18 cellular contexts compared by ENCODE assay signal in genomic region chr16:90035902-90036301, GRCh38. TPM values are rescaled to one million over a fixed set of nuclear protein-coding genes. Genes with fewer than 3 reads are reported as not detected.
"Had no signal": no experiment of that assay in that cellular context is flagged by ENCODE, and none has a peak within 500 bp of the region (broad histone marks: within the 10 kb centered on the region; RNA-seq: fewer than 3 reads in every experiment).

No MANE protein-coding gene starts in this region.

- DNase-seq: activated CD4-positive, alpha-beta T cell treated with anti-CD3 and anti-CD28 coated beads, Interleukin-2, amount 10 ng/mL, durations not matched to agents 7 days and 5 days; activated CD4-positive, CD25-positive, alpha-beta regulatory T cell; effector CD8-positive, alpha-beta T cell; kidney glomerular epithelial cell; naive B cell; small intestine; T-helper 17 cell; tibial artery had no signal

- H3K27ac Mint-ChIP-seq: activated CD4-positive, alpha-beta T cell treated with anti-CD3 and anti-CD28 coated beads, Interleukin-2, amount 10 ng/mL, durations not matched to agents 7 days and 5 days; activated naive CD4-positive, alpha-beta T cell treated with anti-CD3 and anti-CD28 coated beads, Interleukin-2, amount 50 U/mL, for 24 hours; mesothelial cell of epicardium; T-helper 17 cell had no signal

- H3K9me3 ChIP-seq: neutrophil, right atrium auricular region, tibial artery had no signal

- H3K4me3 ChIP-seq: coronary artery, right atrium auricular region, tibial artery had no signal

- H3K4me1 Mint-ChIP-seq: activated CD4-positive, alpha-beta T cell treated with anti-CD3 and anti-CD28 coated beads, Interleukin-2, amount 10 ng/mL, durations not matched to agents 7 days and 5 days; activated naive CD4-positive, alpha-beta T cell treated with anti-CD3 and anti-CD28 coated beads, Interleukin-2, amount 50 U/mL, for 24 hours; mesothelial cell of epicardium had no signal

- H3K4me1 ChIP-seq: right atrium auricular region, tibial artery had no signal

- H3K27me3 ChIP-seq: neutrophil, right atrium auricular region, tibial artery had no signal

- H3K9me3 Mint-ChIP-seq: activated naive CD4-positive, alpha-beta T cell treated with anti-CD3 and anti-CD28 coated beads, Interleukin-2, amount 50 U/mL, for 24 hours; mesothelial cell of epicardium had no signal

- ATAC-seq: T-helper 17 cell had no signal

- FAIRE-seq: small intestine, TTC549 had no signal

- H3K27ac ChIP-seq: coronary artery, epithelial cell of prostate, neutrophil, right atrium auricular region, tibial artery had no signal

- H3K27me3 Mint-ChIP-seq: activated CD4-positive, alpha-beta T cell treated with anti-CD3 and anti-CD28 coated beads, Interleukin-2, amount 10 ng/mL, durations not matched to agents 7 days and 5 days; activated naive CD4-positive, alpha-beta T cell treated with anti-CD3 and anti-CD28 coated beads, Interleukin-2, amount 50 U/mL, for 24 hours; naive B cell; T-helper 17 cell had no signal

- H3K4me3 Mint-ChIP-seq: activated CD4-positive, alpha-beta T cell treated with anti-CD3 and anti-CD28 coated beads, Interleukin-2, amount 10 ng/mL, durations not matched to agents 7 days and 5 days; activated naive CD4-positive, alpha-beta T cell treated with anti-CD3 and anti-CD28 coated beads, Interleukin-2, amount 50 U/mL, for 24 hours; mesothelial cell of epicardium; T-helper 17 cell had no signal

RNA-seq across cellular contexts. Expression of gene PRDM7, which starts 41.2 kb away (rescaled TPM):
- total RNA-seq: activated CD4-positive, alpha-beta T cell treated with anti-CD3 and anti-CD28 coated beads, Interleukin-2, amount 10 ng/mL, durations not matched to agents 7 days and 5 days; cardiac septum; liver; mesothelial cell of epicardium; posterior vena cava; right atrium auricular region; T-helper 17 cell had no signal
- polyA plus RNA-seq: liver, small intestine had no signal
